Comparison of ENCODE assay signal across 13 cellular contexts in genomic region chr1:44240802-44241671, GRCh38. TPM values are rescaled to one million over a fixed set of nuclear protein-coding genes. Genes with fewer than 3 reads are reported as not detected.
A peak's percentile ranks its signal among the peaks of the same experiment; 100 is the strongest.
DNase-seq lines count a peak whose midpoint lies in the region; ATAC-seq and TF ChIP-seq lines count a peak whose summit lies in the region.
"Had no signal": no experiment of that assay in that cellular context is flagged by ENCODE, and none has a peak within 500 bp of the region (broad histone marks: within the 10 kb centered on the region; RNA-seq: fewer than 3 reads in every experiment).

No MANE protein-coding gene starts in this region.

- H3K9me2 ChIP-seq in PC-3 (replicated peaks; ENCODE audit: low read length): no peaks in the 10 kb centered on the region

- no peak overlapping the region for H3K4me2 ChIP-seq in PC-3 (ENCODE audit: low read length)

- H3K27me3 ChIP-seq in PC-3 (ENCODE audit: low read length): no peaks in the 10 kb centered on the region
- no peaks in the 10 kb centered on the region for H3K27me3 ChIP-seq in ectodermal cell (ENCODE audit: control insufficient read depth, insufficient read depth, low read length, poor library complexity, severe bottlenecking)
- H3K27me3 ChIP-seq in testis: no peaks in the 10 kb centered on the region

- no peak for TF ChIP-seq CTCF in PC-3 (conservative IDR thresholded peaks at IDR 0.05; ENCODE audit: low read depth, low read length)
- no peak for TF ChIP-seq CTCF in testis (IDR thresholded peaks at IDR 0.05)

- H3K9ac ChIP-seq in PC-3 (ENCODE audit: low read length): no peak overlapping the region

- ATAC-seq in PC-3: peak; percentile 50
- ATAC-seq: mucosa of descending colon; stimulated activated naive CD8-positive, alpha-beta T cell treated with anti-CD3 and anti-CD28 coated beads, Interleukin-15, Interleukin-2, amounts not matched to agents 100 U/mL and 50 U/mL, for 24 hours had no signal

- DNase-seq in PC-3 (no peak), testis (no peak), NOMO-1 treated with DMSO at 0.1 percent for 48 hours (lab: John Stamatoyannopoulos, UW; ENCODE audit: unreplicated experiment) (no peak), kidney tubule cell (ENCODE audit: low spot score) (no peak), T-helper 9 cell (no peak)
- DNase-seq in stimulated activated CD4-positive, alpha-beta T cell treated with anti-CD3 and anti-CD28 coated beads, Interleukin-2, amount 100 ng/mL, for 48 hours: no peak
- DNase-seq: activated T-cell treated with anti-CD3 and anti-CD28 coated beads for 4 hours; mucosa of descending colon; NCI-H1048; NK-92 treated with Interleukin-12 subunit alpha and Interleukin-12 subunit beta, amount 100 ng/mL, for 24 hours; stimulated activated naive CD8-positive, alpha-beta T cell treated with anti-CD3 and anti-CD28 coated beads, Interleukin-15, Interleukin-2, amounts not matched to agents 100 U/mL and 50 U/mL, for 24 hours had no signal

- WGBS in ectodermal cell, 2 experiments: 81 to 87% methylated on average over 9 of the region's 9 CpGs
- WGBS in mesodermal cell (ENCODE audit: insufficient coverage in 2 of 2), 2 experiments: 74 to 82% methylated on average over 6 to 8 of the region's 9 CpGs
- WGBS in testis, 2 donors: 89 to 91% methylated on average over 9 of the region's 9 CpGs

- H3K27ac ChIP-seq in PC-3 (ENCODE audit: low read length) (no peak overlapping the region), ectodermal cell (ENCODE audit: insufficient read depth, low read depth, low read length, poor library complexity, severe bottlenecking) (peak overlapping the region; percentile 4), mesodermal cell (ENCODE audit: low read depth, low read length, severe bottlenecking) (peak overlapping the region; percentile 89), testis (peak overlapping the region; percentile 72 to 91)

- CTCF ChIA-PET in PC-3 (lab: Charles Lee): interaction anchor here (0.9 kb wide), 1 partner anchor 24 kb away, joined by 3 read pairs; no protein-coding TSS in a partner anchor

- intact Hi-C loops in PC-3 (cut with micrococcal nuclease): loop anchor here (2.0 kb wide), 1 partner anchor 42 kb away; no protein-coding TSS in a partner anchor
- intact Hi-C loops in testis (cut with DNase I; ENCODE audit: low total_unique reads): no loop called here

- H2AFZ ChIP-seq in PC-3 (ENCODE audit: low read length): no peak overlapping the region

- no peaks in the 10 kb centered on the region for H3K79me2 ChIP-seq in PC-3 (ENCODE audit: low read length)

- no peaks in the 10 kb centered on the region for H3F3A ChIP-seq in PC-3 (ENCODE audit: low read length, unreplicated experiment)

- POLR2A ChIA-PET in PC-3 (lab: Charles Lee; ENCODE audit: unreplicated experiment): no interaction called here

- H3K9me3 ChIP-seq in PC-3 (ENCODE audit: low read length): no peaks in the 10 kb centered on the region
- no peaks in the 10 kb centered on the region for H3K9me3 ChIP-seq in ectodermal cell (ENCODE audit: control insufficient read depth, low read length)
- H3K9me3 ChIP-seq in mesodermal cell (ENCODE audit: control insufficient read depth, low read length): no peaks in the 10 kb centered on the region
- H3K9me3 ChIP-seq in testis: no peaks in the 10 kb centered on the region
- H3K9me3 ChIP-seq: mucosa of descending colon had no signal

- H3K4me1 ChIP-seq in PC-3 (ENCODE audit: insufficient read depth, low read length): no peaks in the 10 kb centered on the region
- H3K4me1 ChIP-seq in ectodermal cell (ENCODE audit: control insufficient read depth, insufficient read depth, low read length): peaks cover 50% of the 10 kb centered on the region
- peaks cover 45% of the 10 kb centered on the region for H3K4me1 ChIP-seq in mesodermal cell (ENCODE audit: control insufficient read depth, insufficient read depth, low read length, poor library complexity, severe bottlenecking)
- H3K4me1 ChIP-seq in testis: peaks cover 31% of the 10 kb centered on the region

- H3K36me3 ChIP-seq in PC-3 (ENCODE audit: low read depth, low read length) (no peaks in the 10 kb centered on the region), ectodermal cell (ENCODE audit: control insufficient read depth, insufficient read depth, low read length) (no peaks in the 10 kb centered on the region), mesodermal cell (ENCODE audit: control insufficient read depth, insufficient read depth, low read length) (no peaks in the 10 kb centered on the region), testis (ENCODE audit: low read depth, missing control alignments) (no peaks in the 10 kb centered on the region)

- no TSS peak for BruUV-seq in PC-3 (replicated peaks; lab: Mats Ljungman, UMichigan)

- TF ChIP-seq POLR2A in testis (IDR thresholded peaks at IDR 0.05): no peak

- no peaks in the 10 kb centered on the region for H4K20me1 ChIP-seq in PC-3 (ENCODE audit: low read length)

- no peak overlapping the region for H3K4me3 ChIP-seq in PC-3 (ENCODE audit: low read length)
- H3K4me3 ChIP-seq in ectodermal cell (ENCODE audit: insufficient read depth, low read depth, low read length): no peak overlapping the region
- no peak overlapping the region for H3K4me3 ChIP-seq in mesodermal cell (ENCODE audit: extremely low read depth, insufficient read depth, low read length, poor library complexity, severe bottlenecking)
- no peak overlapping the region for H3K4me3 ChIP-seq in testis
- H3K4me3 ChIP-seq: mucosa of descending colon had no signal

RNA-seq across cellular contexts. Expression of gene DMAP1, which starts 27.8 kb away (rescaled TPM):
- 55.5 and 59.0 TPM in 2 replicates for total RNA-seq in PC-3 (2014; rRNA removed)
- 54.6 TPM for polyA plus RNA-seq in ectodermal cell (2013, experiment 1 of 4)
- 59.0 TPM for polyA plus RNA-seq in ectodermal cell (2013, experiment 2 of 4)
- polyA plus RNA-seq in ectodermal cell (2013, experiment 3 of 4): 50.2 TPM
- 51.9 TPM for polyA plus RNA-seq in ectodermal cell (2013, experiment 4 of 4)
- 37.7 TPM for polyA plus RNA-seq in mesodermal cell (2013, experiment 1 of 2)
- polyA plus RNA-seq in mesodermal cell (2013, experiment 2 of 2): 36.9 TPM
- 10 to 100 TPM; 84.2 to 86.6 TPM for total RNA-seq in testis
- polyA plus RNA-seq in testis (ENCODE audit: insufficient read depth, low read depth, low replicate concordance): 54.2 TPM
